37 cellular contexts compared by ENCODE assay signal in genomic region chr4:115058533-115058932, GRCh38. TPM values are rescaled to one million over a fixed set of nuclear protein-coding genes. Genes with fewer than 3 reads are reported as not detected.
"Had no signal": no experiment of that assay in that cellular context is flagged by ENCODE, and none has a peak within 500 bp of the region (broad histone marks: within the 10 kb centered on the region; RNA-seq: fewer than 3 reads in every experiment).

No MANE protein-coding gene starts in this region.

- FAIRE-seq: endometrium, endothelial cell of umbilical vein had no signal

- H3K36me3 ChIP-seq: ascending aorta, breast epithelium, cardiac muscle cell, colonic mucosa, esophagus squamous epithelium, gastroesophageal sphincter, heart right ventricle, WERI-Rb-1 had no signal

- H3K4me3 ChIP-seq: ascending aorta, breast epithelium, cardiac muscle cell, colonic mucosa, esophagus squamous epithelium, gastroesophageal sphincter, heart right ventricle, hepatocyte had no signal

- DNase-seq: activated B cell treated with CpG ODN at 0.5 μM for 24 hours; activated CD4-positive, alpha-beta memory T cell treated with anti-CD3 and anti-CD28 coated beads for 36 hours; activated CD4-positive, alpha-beta T cell treated with anti-CD3 and anti-CD28 coated beads for 36 hours; activated CD4-positive, alpha-beta T cell treated with anti-CD3 and anti-CD28 coated beads, Interleukin-2, amount 10 ng/mL, durations not matched to agents 24 days and 14 days; activated CD4-positive, CD25-positive, alpha-beta regulatory T cell treated with anti-CD3 and anti-CD28 coated beads, Interleukin-2, amount 50 U/mL, for 72 hours; activated CD8-positive, alpha-beta memory T cell treated with anti-CD3 and anti-CD28 coated beads, Interleukin-2, amount 10 ng/mL, durations not matched to agents 7 days and 5 days; activated CD8-positive, alpha-beta memory T cell treated with anti-CD3 and anti-CD28 coated beads, Interleukin-2, amount 50 U/mL, for 4 hours; activated CD8-positive, alpha-beta T cell treated with anti-CD3 and anti-CD28 coated beads, Interleukin-2, amount 10 ng/mL, durations not matched to agents 7 days and 5 days; activated gamma-delta T cell; activated naive CD4-positive, alpha-beta T cell; activated naive CD4-positive, alpha-beta T cell treated with anti-CD3 and anti-CD28 coated beads, Interleukin-2, amount 10 ng/mL, durations not matched to agents 7 days and 5 days; activated naive CD8-positive, alpha-beta T cell treated with anti-CD3 and anti-CD28 coated beads, Interleukin-2, amount 10 ng/mL, durations not matched to agents 7 days and 5 days; activated T-cell treated with anti-CD3 and anti-CD28 coated beads, Interleukin-2, amount 50 U/mL, for 24 hours; activated T-cell treated with anti-CD3 and anti-CD28 coated beads, Interleukin-2, amount 50 U/mL, for 72 hours; central memory CD4-positive, alpha-beta T cell; cerebellar nuclear complex; colonic mucosa; effector CD8-positive, alpha-beta T cell; esophagus squamous epithelium; foreskin melanocyte; heart right ventricle; T1000; WERI-Rb-1 had no signal

- H3K27ac ChIP-seq: ascending aorta, breast epithelium, cardiac muscle cell, colonic mucosa, epithelial cell of prostate, esophagus squamous epithelium, gastroesophageal sphincter, heart right ventricle, hepatocyte, WERI-Rb-1 had no signal

- H3K4me1 ChIP-seq: ascending aorta, breast epithelium, colonic mucosa, esophagus squamous epithelium, gastroesophageal sphincter, heart right ventricle had no signal

- ATAC-seq: activated CD4-positive, alpha-beta T cell treated with anti-CD3 and anti-CD28 coated beads for 36 hours; activated CD8-positive, alpha-beta memory T cell treated with anti-CD3 and anti-CD28 coated beads, Interleukin-2, amount 10 ng/mL, durations not matched to agents 7 days and 5 days; activated CD8-positive, alpha-beta T cell treated with anti-CD3 and anti-CD28 coated beads, Interleukin-2, amount 10 ng/mL, durations not matched to agents 7 days and 5 days; activated naive CD4-positive, alpha-beta T cell treated with anti-CD3 and anti-CD28 coated beads, Interleukin-2, amount 50 U/mL, for 72 hours; activated T-cell treated with anti-CD3 and anti-CD28 coated beads, Interleukin-2, amount 50 U/mL, for 72 hours; gastroesophageal sphincter; heart right ventricle had no signal

- H3K9me3 ChIP-seq: ascending aorta, breast epithelium, colonic mucosa, esophagus squamous epithelium, gastroesophageal sphincter, heart right ventricle had no signal

- H3K27me3 ChIP-seq: ascending aorta, breast epithelium, cardiac muscle cell, colonic mucosa, esophagus squamous epithelium, gastroesophageal sphincter, heart right ventricle, hepatocyte had no signal

RNA-seq across cellular contexts. Expression of gene NDST4, which starts 54.9 kb away (rescaled TPM):
- total RNA-seq: activated B cell treated with CpG ODN at 0.5 μM for 24 hours; activated CD4-positive, alpha-beta memory T cell treated with anti-CD3 and anti-CD28 coated beads for 36 hours; activated CD4-positive, alpha-beta T cell treated with anti-CD3 and anti-CD28 coated beads for 36 hours; activated CD4-positive, alpha-beta T cell treated with anti-CD3 and anti-CD28 coated beads, Interleukin-2, amount 10 ng/mL, durations not matched to agents 24 days and 14 days; activated CD8-positive, alpha-beta memory T cell treated with anti-CD3 and anti-CD28 coated beads for 36 hours; activated CD8-positive, alpha-beta memory T cell treated with anti-CD3 and anti-CD28 coated beads, Interleukin-2, amount 10 ng/mL, durations not matched to agents 7 days and 5 days; activated CD8-positive, alpha-beta T cell treated with anti-CD3 and anti-CD28 coated beads, Interleukin-2, amount 10 ng/mL, durations not matched to agents 7 days and 5 days; activated naive CD4-positive, alpha-beta T cell treated with anti-CD3 and anti-CD28 coated beads, Interleukin-2, amount 50 U/mL, for 72 hours; activated naive CD8-positive, alpha-beta T cell treated with anti-CD3 and anti-CD28 coated beads, Interleukin-2, amount 10 ng/mL, durations not matched to agents 7 days and 5 days; activated T-cell treated with anti-CD3 and anti-CD28 coated beads, Interleukin-2, amount 50 U/mL, for 72 hours; ascending aorta; breast epithelium; cardiac muscle cell; dermis microvascular lymphatic vessel endothelial cell; endothelial cell of umbilical vein; esophagus squamous epithelium; fibroblast of lung; fibroblast of villous mesenchyme; gastroesophageal sphincter; glomerular endothelial cell had no signal
